Comparison of ENCODE assay signal across 23 cellular contexts in genomic region chr17:70050931-70051330, GRCh38. TPM values are rescaled to one million over a fixed set of nuclear protein-coding genes. Genes with fewer than 3 reads are reported as not detected.
"Had no signal": no experiment of that assay in that cellular context is flagged by ENCODE, and none has a peak within 500 bp of the region (broad histone marks: within the 10 kb centered on the region; RNA-seq: fewer than 3 reads in every experiment).

No MANE protein-coding gene starts in this region.

- DNase-seq: activated CD4-positive, alpha-beta T cell treated with anti-CD3 and anti-CD28 coated beads for 36 hours; activated CD4-positive, alpha-beta T cell treated with anti-CD3 and anti-CD28 coated beads, Interleukin-2, amount 50 U/mL, for 1 hour; activated CD8-positive, alpha-beta memory T cell treated with anti-CD3 and anti-CD28 coated beads, Interleukin-2, amount 50 U/mL, for 4 hours; activated CD8-positive, alpha-beta T cell treated with anti-CD3 and anti-CD28 coated beads for 36 hours; amygdala; caudate nucleus; MG63; MV-4-11; NCI-H1092 treated with DMSO at 0.1 percent for 48 hours; NCI-H1436; NCI-H187; NCI-H2081; NCI-H510A treated with DMSO at 0.1 percent for 48 hours; NCI-H69; NK-92 treated with Interleukin-12 subunit alpha and Interleukin-12 subunit beta, amount 100 ng/mL, for 24 hours; OCI-M1; RPMI8226; SK-N-SH; T-helper 1 cell; WERI-Rb-1 had no signal

- H3K36me3 ChIP-seq: MG63, WERI-Rb-1 had no signal

- H3K27ac ChIP-seq: KMS-11, WERI-Rb-1 had no signal

- H3K27me3 ChIP-seq: MG63 had no signal

- H3K9ac ChIP-seq: KMS-11, SK-N-SH had no signal

- H3K4me3 ChIP-seq: MG63 had no signal

- H3K4me2 ChIP-seq: KMS-11, SK-N-SH had no signal

- ATAC-seq: activated CD4-positive, alpha-beta T cell treated with anti-CD3 and anti-CD28 coated beads for 36 hours; activated CD8-positive, alpha-beta T cell treated with anti-CD3 and anti-CD28 coated beads for 36 hours; Panc1; Right ventricle myocardium inferior had no signal

RNA-seq across cellular contexts. Expression of gene KCNJ16, which starts 24.1 kb away (rescaled TPM):
- polyA plus RNA-seq: SK-N-SH had no signal
